ENCODE assay signal across 16 cellular contexts in genomic region chr6:113277111-113277510, GRCh38.
DNase-seq lines count a peak whose midpoint lies in the region; TF ChIP-seq lines count a peak whose summit lies in the region.
"Had no signal": no experiment of that assay in that cellular context is flagged by ENCODE, and none has a peak within 500 bp of the region (broad histone marks: within the 10 kb centered on the region; RNA-seq: fewer than 3 reads in every experiment).

No MANE protein-coding gene starts in this region.

- TF ChIP-seq CTCF in stomach (IDR thresholded peaks at IDR 0.05): no peak

- WGBS in stomach, 5 donors: 63 to 82% (median 66%) methylated on average over 1 of the region's 1 CpG

- no peak overlapping the region for H3K4me3 ChIP-seq in stomach
- H3K4me3 ChIP-seq: BLaER1, GM12878 had no signal

- intact Hi-C loops in stomach (cut with DNase I; ENCODE audit: low total_unique reads): no loop called here

- H3K27ac ChIP-seq in stomach: no peak overlapping the region
- H3K27ac ChIP-seq: BLaER1 had no signal

- no peaks in the 10 kb centered on the region for H3K4me1 ChIP-seq in stomach
- H3K4me1 ChIP-seq: BLaER1 had no signal

- H3K36me3 ChIP-seq in stomach: no peaks in the 10 kb centered on the region
- H3K36me3 ChIP-seq: BLaER1 had no signal

- TF ChIP-seq POLR2A in stomach (IDR thresholded peaks at IDR 0.05): no peak

- no peaks in the 10 kb centered on the region for H3K27me3 ChIP-seq in stomach
- H3K27me3 ChIP-seq: BLaER1 had no signal

- H3K9me3 ChIP-seq in stomach: no peaks in the 10 kb centered on the region
- H3K9me3 ChIP-seq: BLaER1 had no signal

- DNase-seq in NCI-H2029 (lab: John Stamatoyannopoulos, UW) (peak; percentile 10), NCI-H2029 treated with DMSO at 0.1 percent for 48 hours (lab: John Stamatoyannopoulos, UW) (no peak), NCI-H748 treated with DMSO at 0.1 percent for 48 hours (lab: John Stamatoyannopoulos, UW) (peak; percentile 36), dermis microvascular lymphatic vessel endothelial cell (ENCODE audit: low read depth in 2 of 2) (peak; percentile 25 to 52), stomach (no peak), iPS-NIHi7 (ENCODE audit: extremely low spot score) (no peak), RKO (ENCODE audit: low spot score) (no peak)
- DNase-seq: 8988T; AML-193; CD8-positive, alpha-beta memory T cell; DMS79; GOT3; H9; IMR-90 had no signal

- TF ChIP-seq EP300 in stomach (IDR thresholded peaks at IDR 0.05): no peak

Comparison
In these comparisons a context has a peak if more than half of its experiments do, and no peak if none do; other contexts are left out.
1. DNase-seq: peak in NCI-H2029 (single experiment), NCI-H748 treated with DMSO at 0.1 percent for 48 hours (single experiment) and dermis microvascular lymphatic vessel endothelial cell (2 of 2); none in NCI-H2029 treated with DMSO at 0.1 percent for 48 hours (single experiment), stomach (single experiment), iPS-NIHi7 (single experiment) and RKO (single experiment).